In genomic region chr17:43880420-43880991, GRCh38 we compare ENCODE assay signal across 9 cellular contexts. TPM values are rescaled to one million over a fixed set of nuclear protein-coding genes. Genes with fewer than 3 reads are reported as not detected.
DNase-seq lines count a peak whose midpoint lies in the region; ATAC-seq and TF ChIP-seq lines count a peak whose summit lies in the region.
"Had no signal": no experiment of that assay in that cellular context is flagged by ENCODE, and none has a peak within 500 bp of the region (broad histone marks: within the 10 kb centered on the region; RNA-seq: fewer than 3 reads in every experiment).

No MANE protein-coding gene starts in this region.

- no peaks in the 10 kb centered on the region for H3K9me3 ChIP-seq in colonic mucosa

- H2AFZ ChIP-seq in KMS-11 (ENCODE audit: low read depth) = no peak overlapping the region

- TF ChIP-seq CTCF in KMS-11 (conservative IDR thresholded peaks at IDR 0.05; ENCODE audit: low read depth, low read length) (peak; percentile 93), activated B cell treated with CpG ODN at 0.5 μM for 24 hours (IDR thresholded peaks at IDR 0.05) (no peak), colonic mucosa (IDR thresholded peaks at IDR 0.05) (peak; percentile 86)

- intact Hi-C loops in activated B cell treated with CpG ODN at 0.5 μM for 24 hours (cut with micrococcal nuclease) (no loop called here), colonic mucosa (cut with DNase I) (no loop called here)

- no peaks in the 10 kb centered on the region for H3K36me3 ChIP-seq in KMS-11 (ENCODE audit: insufficient read depth)
- no peaks in the 10 kb centered on the region for H3K36me3 ChIP-seq in colonic mucosa

- H4K20me1 ChIP-seq in KMS-11 (ENCODE audit: insufficient read depth) = no peaks in the 10 kb centered on the region

- POLR2A ChIA-PET in activated B cell treated with CpG ODN at 0.5 μM for 24 hours (lab: Charles Lee) = no interaction called here

- H3K4me3 ChIP-seq in KMS-11 (IDR thresholded peaks at IDR 0.05; ENCODE audit: insufficient read depth, low read depth, low read length) = no peak overlapping the region
- H3K4me3 ChIP-seq in colonic mucosa = no peak overlapping the region

- DNase-seq in DMS53 treated with DMSO at 0.1 percent for 48 hours (lab: John Stamatoyannopoulos, UW; ENCODE audit: unreplicated experiment) = peak; percentile 50
- DNase-seq in activated B cell treated with CpG ODN at 0.5 μM for 24 hours = no peak
- peak; percentile 69 for DNase-seq in colonic mucosa
- peak; percentile 12 for DNase-seq in naive B cell
- no peak for DNase-seq in GF-D8 (lab: John Stamatoyannopoulos, UW)

- H3K4me2 ChIP-seq in KMS-11 = no peak overlapping the region

- H3K27me3 ChIP-seq in KMS-11 (ENCODE audit: insufficient read depth, low read depth) (no peaks in the 10 kb centered on the region), colonic mucosa (no peaks in the 10 kb centered on the region)

- no peaks in the 10 kb centered on the region for H3K79me2 ChIP-seq in KMS-11 (ENCODE audit: insufficient read depth, low read depth)

- H3K4me1 Mint-ChIP-seq in activated B cell treated with CpG ODN at 0.5 μM for 24 hours (no peaks in the 10 kb centered on the region), naive B cell (peaks cover 2 to 6% (median 3%) of the 10 kb centered on the region in 3 donors)

- ATAC-seq in activated B cell treated with CpG ODN at 0.5 μM for 24 hours (ENCODE audit: low read depth) = peak; percentile 40
- peak in 1 of 2 donors; percentile 28 for ATAC-seq in naive B cell (ENCODE audit: low read depth in 2 of 2)
- no peak for ATAC-seq in HG02678 (IDR thresholded peaks at IDR 0.05; ENCODE audit: unreplicated experiment)
- ATAC-seq in HG03521 (IDR thresholded peaks at IDR 0.05; ENCODE audit: unreplicated experiment) = no peak

- H3K27me3 Mint-ChIP-seq in activated B cell treated with CpG ODN at 0.5 μM for 24 hours (peaks cover 25% of the 10 kb centered on the region), naive B cell (peaks cover 24 to 74% (median 42%) of the 10 kb centered on the region in 3 donors)

- H3K9ac ChIP-seq in KMS-11 (no peak overlapping the region), colonic mucosa (ENCODE audit: low read depth in 2 of 2, low read length in 2 of 2) (peak overlapping the region in 1 of 2 donors; percentile 19)

- H3K9me3 Mint-ChIP-seq in activated B cell treated with CpG ODN at 0.5 μM for 24 hours (no peaks in the 10 kb centered on the region), naive B cell (no peaks in the 10 kb centered on the region)
- H3K9me3 Mint-ChIP-seq: natural killer cell treated with Interleukin-12 subunit alpha and Interleukin-12 subunit beta and Interleukin-15 and Interleukin-18, amount 100 ng/mL, for 72 hours had no signal

- H3K4me1 ChIP-seq in KMS-11 (ENCODE audit: low read depth, poor library complexity, severe bottlenecking) (peaks cover 4% of the 10 kb centered on the region), colonic mucosa (peaks cover 5% of the 10 kb centered on the region)

- CTCF ChIA-PET in activated B cell treated with CpG ODN at 0.5 μM for 24 hours (lab: Charles Lee) = interaction anchor here (0.7 to 1.1 kb wide), 4 partner anchors 8 to 161 kb away, joined by 3 to 4 read pairs (median 4); no protein-coding TSS in a partner anchor

- H3K4me3 Mint-ChIP-seq in activated B cell treated with CpG ODN at 0.5 μM for 24 hours = no peak overlapping the region
- no peak overlapping the region for H3K4me3 Mint-ChIP-seq in naive B cell
- H3K4me3 Mint-ChIP-seq: natural killer cell treated with Interleukin-12 subunit alpha and Interleukin-12 subunit beta and Interleukin-15 and Interleukin-18, amount 100 ng/mL, for 72 hours had no signal

- H3K27ac ChIP-seq in KMS-11 (no peak overlapping the region), colonic mucosa (no peak overlapping the region)

- no peak overlapping the region for H3K27ac Mint-ChIP-seq in activated B cell treated with CpG ODN at 0.5 μM for 24 hours
- no peak overlapping the region for H3K27ac Mint-ChIP-seq in naive B cell
- H3K27ac Mint-ChIP-seq: natural killer cell treated with Interleukin-12 subunit alpha and Interleukin-12 subunit beta and Interleukin-15 and Interleukin-18, amount 100 ng/mL, for 72 hours had no signal

- H3K36me3 Mint-ChIP-seq in activated B cell treated with CpG ODN at 0.5 μM for 24 hours (ENCODE audit: low read depth) = no peaks in the 10 kb centered on the region
- H3K36me3 Mint-ChIP-seq in naive B cell = no peaks in the 10 kb centered on the region
- H3K36me3 Mint-ChIP-seq: natural killer cell treated with Interleukin-12 subunit alpha and Interleukin-12 subunit beta and Interleukin-15 and Interleukin-18, amount 100 ng/mL, for 72 hours had no signal

RNA-seq across cellular contexts. Expression of gene MPP2, which starts 26.8 kb away (rescaled TPM):
- total RNA-seq in activated B cell treated with CpG ODN at 0.5 μM for 24 hours (not detected in 2 replicates), colonic mucosa (1 to 10 TPM; 1.1 to 2.8 TPM)
- polyA plus RNA-seq in naive B cell (ENCODE audit: low read depth in 6 of 6) = under 1 TPM in 1 of 6 donors, not detected in 5; 0.18 TPM

RNA-seq across cellular contexts. Expression of gene CD300LG, which starts 33.5 kb away (rescaled TPM):
- not detected in 2 replicates for total RNA-seq in activated B cell treated with CpG ODN at 0.5 μM for 24 hours
- under 1 TPM in 1 of 2 donors, not detected in 1; 0.32 TPM for total RNA-seq in colonic mucosa
- not detected for polyA plus RNA-seq in naive B cell (ENCODE audit: low read depth in 6 of 6)
- total RNA-seq: natural killer cell treated with Interleukin-12 subunit alpha and Interleukin-12 subunit beta and Interleukin-15 and Interleukin-18, amount 100 ng/mL, for 72 hours had no signal

RNA-seq across cellular contexts. Expression of gene MPP3, which starts 47.6 kb away (rescaled TPM):
- total RNA-seq in activated B cell treated with CpG ODN at 0.5 μM for 24 hours = not detected in 2 replicates
- total RNA-seq in colonic mucosa = 1 to 10 TPM; 1.9 to 3.1 TPM
- not detected for polyA plus RNA-seq in naive B cell (ENCODE audit: low read depth in 6 of 6)
- total RNA-seq: natural killer cell treated with Interleukin-12 subunit alpha and Interleukin-12 subunit beta and Interleukin-15 and Interleukin-18, amount 100 ng/mL, for 72 hours had no signal

Comparison
In these comparisons a context has a peak if more than half of its experiments do, and no peak if none do; other contexts are left out.
1. DNase-seq: peak in DMS53 treated with DMSO at 0.1 percent for 48 hours (single experiment), colonic mucosa (single experiment) and naive B cell (single experiment); none in activated B cell treated with CpG ODN at 0.5 μM for 24 hours (single experiment) and GF-D8 (single experiment).